In genomic region chr7:128059143-128059975, GRCh38 we compare ENCODE assay signal across 16 cellular contexts. TPM values are rescaled to one million over a fixed set of nuclear protein-coding genes. Genes with fewer than 3 reads are reported as not detected.
DNase-seq lines count a peak whose midpoint lies in the region; ATAC-seq, FAIRE-seq and TF ChIP-seq lines count a peak whose summit lies in the region.
"Had no signal": no experiment of that assay in that cellular context is flagged by ENCODE, and none has a peak within 500 bp of the region (broad histone marks: within the 10 kb centered on the region; RNA-seq: fewer than 3 reads in every experiment).

No MANE protein-coding gene starts in this region.

- TF ChIP-seq POLR2A in thyroid gland (IDR thresholded peaks at IDR 0.05) = no peak

- H3K27ac ChIP-seq in astrocyte (ENCODE audit: low read depth, low read length) (no peak overlapping the region), thyroid gland (no peak overlapping the region)
- H3K27ac ChIP-seq: left ventricle myocardium inferior, psoas muscle, WERI-Rb-1 had no signal

- H3K4me1 Mint-ChIP-seq in activated CD4-positive, alpha-beta T cell treated with anti-CD3 and anti-CD28 coated beads, Interleukin-2, amount 10 ng/mL, durations not matched to agents 24 days and 14 days = peaks cover 28% of the 10 kb centered on the region
- peaks cover 70% of the 10 kb centered on the region for H3K4me1 Mint-ChIP-seq in astrocyte (ENCODE audit: low read depth, unreplicated experiment)
- H3K4me1 Mint-ChIP-seq in natural killer cell treated with Interleukin-12 subunit alpha and Interleukin-12 subunit beta and Interleukin-15 and Interleukin-18, amount 100 ng/mL, for 72 hours (ENCODE audit: low read depth in 2 of 2) = peaks cover 26% of the 10 kb centered on the region in 2 donors

- no peaks in the 10 kb centered on the region for H3K79me2 ChIP-seq in astrocyte (ENCODE audit: insufficient read depth, low read length)

- H3K36me3 Mint-ChIP-seq in activated CD4-positive, alpha-beta T cell treated with anti-CD3 and anti-CD28 coated beads, Interleukin-2, amount 10 ng/mL, durations not matched to agents 24 days and 14 days (ENCODE audit: low read depth) = peaks cover 8% of the 10 kb centered on the region
- peaks cover 21% of the 10 kb centered on the region for H3K36me3 Mint-ChIP-seq in astrocyte (ENCODE audit: low read depth, unreplicated experiment)
- H3K36me3 Mint-ChIP-seq in natural killer cell treated with Interleukin-12 subunit alpha and Interleukin-12 subunit beta and Interleukin-15 and Interleukin-18, amount 100 ng/mL, for 72 hours = no peaks in the 10 kb centered on the region

- H3K4me1 ChIP-seq in astrocyte (ENCODE audit: insufficient read depth, low read length) (peaks cover 37% of the 10 kb centered on the region), thyroid gland (no peaks in the 10 kb centered on the region)
- H3K4me1 ChIP-seq: psoas muscle had no signal

- no peak overlapping the region for H3K4me2 ChIP-seq in astrocyte (ENCODE audit: low read length)

- H3K9ac ChIP-seq in astrocyte (ENCODE audit: low read length) = no peak overlapping the region

- H3K4me3 ChIP-seq in Jurkat, Clone E6-1 (ENCODE audit: low read length) = no peak overlapping the region
- H3K4me3 ChIP-seq in astrocyte (ENCODE audit: insufficient read depth, low read depth, low read length) (no peak overlapping the region), thyroid gland (replicated peaks in 1 of 3) (no peak overlapping the region)
- H3K4me3 ChIP-seq: left ventricle myocardium inferior, psoas muscle had no signal

- peak overlapping the region; percentile 23 for H3K4me3 Mint-ChIP-seq in activated CD4-positive, alpha-beta T cell treated with anti-CD3 and anti-CD28 coated beads, Interleukin-2, amount 10 ng/mL, durations not matched to agents 24 days and 14 days
- no peak overlapping the region for H3K4me3 Mint-ChIP-seq in astrocyte (ENCODE audit: unreplicated experiment)
- H3K4me3 Mint-ChIP-seq in natural killer cell treated with Interleukin-12 subunit alpha and Interleukin-12 subunit beta and Interleukin-15 and Interleukin-18, amount 100 ng/mL, for 72 hours = peak overlapping the region; percentile 10

- peak in 1 of 2 donors; percentile 31 for ATAC-seq in natural killer cell treated with Interleukin-12 subunit alpha and Interleukin-12 subunit beta and Interleukin-15 and Interleukin-18, amount 100 ng/mL, for 72 hours
- no peak for ATAC-seq in GM21381 (IDR thresholded peaks at IDR 0.05; ENCODE audit: unreplicated experiment)
- ATAC-seq: Panc1, psoas muscle had no signal

- H3K9me3 ChIP-seq in astrocyte (ENCODE audit: insufficient read depth, low read depth, low read length) (no peaks in the 10 kb centered on the region), thyroid gland (no peaks in the 10 kb centered on the region)
- H3K9me3 ChIP-seq: left ventricle myocardium inferior, psoas muscle had no signal

- peaks cover 92% of the 10 kb centered on the region for H4K20me1 ChIP-seq in astrocyte (ENCODE audit: insufficient read depth, low read length)

- peak overlapping the region; percentile 36 for H3K27ac Mint-ChIP-seq in activated CD4-positive, alpha-beta T cell treated with anti-CD3 and anti-CD28 coated beads, Interleukin-2, amount 10 ng/mL, durations not matched to agents 24 days and 14 days
- peak overlapping the region; percentile 19 for H3K27ac Mint-ChIP-seq in astrocyte (ENCODE audit: unreplicated experiment)
- H3K27ac Mint-ChIP-seq in natural killer cell treated with Interleukin-12 subunit alpha and Interleukin-12 subunit beta and Interleukin-15 and Interleukin-18, amount 100 ng/mL, for 72 hours = peak overlapping the region in 1 of 2 donors; percentile 15

- intact Hi-C loops in activated CD4-positive, alpha-beta T cell treated with anti-CD3 and anti-CD28 coated beads, Interleukin-2, amount 10 ng/mL, durations not matched to agents 24 days and 14 days (cut with micrococcal nuclease) = no loop called here
- intact Hi-C loops in thyroid gland (cut with DNase I) = no loop called here

- H3K27me3 ChIP-seq in astrocyte (ENCODE audit: insufficient read depth, low read length) = no peaks in the 10 kb centered on the region
- H3K27me3 ChIP-seq in thyroid gland = no peaks in the 10 kb centered on the region

- no peaks in the 10 kb centered on the region for H3K36me3 ChIP-seq in astrocyte (ENCODE audit: insufficient read depth, low read length)
- no peaks in the 10 kb centered on the region for H3K36me3 ChIP-seq in thyroid gland
- H3K36me3 ChIP-seq: left ventricle myocardium inferior, WERI-Rb-1 had no signal

- FAIRE-seq in astrocyte (lab: Jason Lieb, UNC) = no peak
- FAIRE-seq: A204.1 had no signal

- H3K27me3 Mint-ChIP-seq in activated CD4-positive, alpha-beta T cell treated with anti-CD3 and anti-CD28 coated beads, Interleukin-2, amount 10 ng/mL, durations not matched to agents 24 days and 14 days = no peaks in the 10 kb centered on the region
- H3K27me3 Mint-ChIP-seq in astrocyte (ENCODE audit: low read depth, unreplicated experiment) = no peaks in the 10 kb centered on the region
- no peaks in the 10 kb centered on the region for H3K27me3 Mint-ChIP-seq in natural killer cell treated with Interleukin-12 subunit alpha and Interleukin-12 subunit beta and Interleukin-15 and Interleukin-18, amount 100 ng/mL, for 72 hours

- WGBS in thyroid gland, 2 donors = 83 to 84% methylated on average over 7 of the region's 7 CpGs

- no peaks in the 10 kb centered on the region for H3K9me3 Mint-ChIP-seq in activated CD4-positive, alpha-beta T cell treated with anti-CD3 and anti-CD28 coated beads, Interleukin-2, amount 10 ng/mL, durations not matched to agents 24 days and 14 days
- no peaks in the 10 kb centered on the region for H3K9me3 Mint-ChIP-seq in astrocyte (ENCODE audit: unreplicated experiment)
- H3K9me3 Mint-ChIP-seq in natural killer cell treated with Interleukin-12 subunit alpha and Interleukin-12 subunit beta and Interleukin-15 and Interleukin-18, amount 100 ng/mL, for 72 hours = no peaks in the 10 kb centered on the region

- no peak for TF ChIP-seq CTCF in astrocyte (IDR thresholded peaks at IDR 0.05; ENCODE audit: insufficient read depth, low read depth, low read length)
- TF ChIP-seq CTCF in thyroid gland (IDR thresholded peaks at IDR 0.05) = no peak

- no peak overlapping the region for H2AFZ ChIP-seq in astrocyte (ENCODE audit: low read depth, low read length)

- DNase-seq in activated CD4-positive, alpha-beta T cell treated with anti-CD3 and anti-CD28 coated beads, Interleukin-2, amount 10 ng/mL, durations not matched to agents 24 days and 14 days = peak; percentile 77
- no peak for DNase-seq in activated CD4-positive, alpha-beta T cell treated with anti-CD3 and anti-CD28 coated beads for 4 hours
- DNase-seq in Jurkat, Clone E6-1 (ENCODE audit: low read depth, low spot score) = peak; percentile 86
- peak; percentile 38 for DNase-seq in astrocyte (ENCODE audit: low read depth)
- DNase-seq in natural killer cell treated with Interleukin-12 subunit alpha and Interleukin-12 subunit beta and Interleukin-15 and Interleukin-18, amount 100 ng/mL, for 72 hours (ENCODE audit: low spot score) = peak; percentile 37
- no peak for DNase-seq in DMS153 (lab: John Stamatoyannopoulos, UW)
- DNase-seq in thyroid gland = no peak
- DNase-seq: effector memory CD4-positive, alpha-beta T cell; foreskin fibroblast; left ventricle myocardium inferior; NCI-H1694 treated with DMSO at 0.1 percent for 48 hours; psoas muscle; WERI-Rb-1 had no signal

RNA-seq across cellular contexts. Expression of gene LRRC4, which starts 28.1 kb away (rescaled TPM):
- total RNA-seq in activated CD4-positive, alpha-beta T cell treated with anti-CD3 and anti-CD28 coated beads, Interleukin-2, amount 10 ng/mL, durations not matched to agents 24 days and 14 days = 2.2 and 5.7 TPM in 2 replicates
- not detected for polyA plus RNA-seq in Jurkat, Clone E6-1 (2012; ENCODE audit: insufficient read depth, insufficient read length)
- total RNA-seq in astrocyte (4.4 and 4.5 TPM in 2 replicates), thyroid gland (1 to 10 TPM in 2 of 4 donors, under 1 TPM in 2; 0.39 to 3.7 (median 0.95) TPM)
- under 1 TPM in 1 of 2 donors, not detected in 1; 0.07 TPM for total RNA-seq in natural killer cell treated with Interleukin-12 subunit alpha and Interleukin-12 subunit beta and Interleukin-15 and Interleukin-18, amount 100 ng/mL, for 72 hours

Comparison
In these comparisons a context has a peak if more than half of its experiments do, and no peak if none do; other contexts are left out.
1. DNase-seq: peak in activated CD4-positive, alpha-beta T cell treated with anti-CD3 and anti-CD28 coated beads, Interleukin-2, amount 10 ng/mL, durations not matched to agents 24 days and 14 days (single experiment), Jurkat, Clone E6-1 (single experiment), astrocyte (single experiment) and natural killer cell treated with Interleukin-12 subunit alpha and Interleukin-12 subunit beta and Interleukin-15 and Interleukin-18, amount 100 ng/mL, for 72 hours (single experiment); none in activated CD4-positive, alpha-beta T cell treated with anti-CD3 and anti-CD28 coated beads for 4 hours (0 of 2), DMS153 (single experiment) and thyroid gland (0 of 2).